In genomic region chr12:78628701-78629100, GRCh38 we compare ENCODE assay signal across 19 cellular contexts.
DNase-seq lines count a peak whose midpoint lies in the region; ATAC-seq, FAIRE-seq and TF ChIP-seq lines count a peak whose summit lies in the region.
"Had no signal": no experiment of that assay in that cellular context is flagged by ENCODE, and none has a peak within 500 bp of the region (broad histone marks: within the 10 kb centered on the region; RNA-seq: fewer than 3 reads in every experiment).

No MANE protein-coding gene starts in this region.

- H3K14ac ChIP-seq in IMR-90 (replicated peaks; ENCODE audit: low read depth, low read length) = no peak overlapping the region

- no peaks in the 10 kb centered on the region for H3K79me2 ChIP-seq in HepG2 (ENCODE audit: insufficient read depth, low read length)
- H3K79me2 ChIP-seq in K562 (ENCODE audit: control insufficient read depth, insufficient read depth, low read length) = no peaks in the 10 kb centered on the region

- H4K5ac ChIP-seq in IMR-90 (ENCODE audit: low read depth, low read length) = no peak overlapping the region

- H3K18ac ChIP-seq in IMR-90 (ENCODE audit: low read depth, low read length) = no peak overlapping the region

- H2AK9ac ChIP-seq in IMR-90 (replicated peaks; ENCODE audit: low read depth, low read length, poor library complexity) = no peak overlapping the region

- CTCF ChIA-PET in HepG2 (lab: Yijun Ruan, JAX; ENCODE audit: low intra/inter-chr PET ratio, low total read pairs) = no interaction called here
- CTCF ChIA-PET in IMR-90 (lab: Yijun Ruan, JAX) = no interaction called here
- CTCF ChIA-PET in K562 (lab: Yijun Ruan, JAX; ENCODE audit: low intra/inter-chr PET ratio) = no interaction called here

- no peak overlapping the region for H2BK20ac ChIP-seq in IMR-90 (ENCODE audit: low read depth, low read length)

- H3K56ac ChIP-seq in IMR-90 (ENCODE audit: extremely low read depth, insufficient read depth, low read length) = no peak overlapping the region

- no peak overlapping the region for H4K8ac ChIP-seq in IMR-90 (ENCODE audit: low read depth in 2 of 2, low read length in 2 of 2)

- TF ChIP-seq EP300 in HepG2 (IDR thresholded peaks at IDR 0.05; ENCODE audit: low read depth in 2 of 2, low read length in 2 of 2) (no peak), HepG2 (CRISPR knock-in tag; IDR thresholded peaks at IDR 0.05; ENCODE audit: borderline replicate concordance) (no peak), K562 (IDR thresholded peaks at IDR 0.05; ENCODE audit: low read length) (no peak)

- no peak overlapping the region for H2BK5ac ChIP-seq in IMR-90 (ENCODE audit: low read depth, low read length, poor library complexity, severe bottlenecking)

- H3K9ac ChIP-seq in HepG2 (ENCODE audit: insufficient read depth, low read depth, low read length) = no peak overlapping the region
- H3K9ac ChIP-seq in IMR-90 (ENCODE audit: low read depth, low read length) = no peak overlapping the region
- H3K9ac ChIP-seq in K562 (ENCODE audit: insufficient read depth in 1 of 2, low read depth in 2 of 2, low read length in 2 of 2) = no peak overlapping the region
- H3K9ac ChIP-seq: BLaER1 had no signal

- no peaks in the 10 kb centered on the region for H3K27me3 ChIP-seq in HepG2 (ENCODE audit: control insufficient read depth in 1 of 2, insufficient read depth in 2 of 2, low read length in 2 of 2)
- H3K27me3 ChIP-seq in right lobe of liver = no peaks in the 10 kb centered on the region
- no peaks in the 10 kb centered on the region for H3K27me3 ChIP-seq in IMR-90 (ENCODE audit: control insufficient read depth, insufficient read depth, low read length)
- H3K27me3 ChIP-seq in K562 (ENCODE audit: control insufficient read depth in 2 of 2, insufficient read depth in 2 of 2, low read length in 2 of 2) = no peaks in the 10 kb centered on the region
- no peaks in the 10 kb centered on the region for H3K27me3 ChIP-seq in HAP-1 (ENCODE audit: low read depth)
- H3K27me3 ChIP-seq: BLaER1 had no signal

- H3K23ac ChIP-seq in IMR-90 (ENCODE audit: low read depth, low read length) = no peak overlapping the region

- H3K9me1 ChIP-seq in IMR-90 (ENCODE audit: insufficient read depth, low read length) = no peaks in the 10 kb centered on the region
- no peaks in the 10 kb centered on the region for H3K9me1 ChIP-seq in K562 (ENCODE audit: control insufficient read depth, insufficient read depth, low read length)

- H4K91ac ChIP-seq in IMR-90 (ENCODE audit: insufficient read depth, low read depth, low read length) = no peak overlapping the region

- H3K4me1 ChIP-seq in HepG2 (ENCODE audit: insufficient read depth, low read length) (no peaks in the 10 kb centered on the region), right lobe of liver (no peaks in the 10 kb centered on the region), IMR-90 (ENCODE audit: control insufficient read depth, insufficient read depth, low read length) (no peaks in the 10 kb centered on the region), K562 (replicated peaks in 1 of 2; ENCODE audit: control insufficient read depth in 2 of 2, insufficient read depth in 2 of 2, low read length in 2 of 2) (no peaks in the 10 kb centered on the region), HAP-1 (peaks cover 3% of the 10 kb centered on the region; the same call in 1 of the 2 replicates)
- H3K4me1 ChIP-seq: BLaER1 had no signal

- dilution Hi-C loops in IMR-90 (cut with HindIII; ENCODE audit: low sequenced_read_pairs, unreplicated experiment) = no loop called here

- no peak for FAIRE-seq in HepG2 (lab: Jason Lieb, UNC)
- FAIRE-seq in K562 (lab: Jason Lieb, UNC) = no peak
- FAIRE-seq: D721Med, GM12878, H54 had no signal

- TF ChIP-seq RAD21 in HepG2 (CRISPR knock-in tag; IDR thresholded peaks at IDR 0.05) = no peak
- TF ChIP-seq RAD21 in IMR-90 (IDR thresholded peaks at IDR 0.05; ENCODE audit: low read length) = no peak
- no peak for TF ChIP-seq RAD21 in K562 (CRISPR knock-in tag; conservative IDR thresholded peaks at IDR 0.05 in 1 of 2, IDR thresholded peaks at IDR 0.05 in 1 of 2)

- TF ChIP-seq POLR2A in HepG2 (IDR thresholded peaks at IDR 0.05; ENCODE audit: insufficient read depth in 1 of 2, low read depth in 2 of 2, low read length in 2 of 2) (no peak), right lobe of liver (IDR thresholded peaks at IDR 0.05) (no peak), IMR-90 (IDR thresholded peaks at IDR 0.05; ENCODE audit: low read depth, low read length) (no peak), K562 (conservative IDR thresholded peaks at IDR 0.05) (no peak)

- no peaks in the 10 kb centered on the region for H4K20me1 ChIP-seq in HepG2 (ENCODE audit: insufficient read depth, low read length)
- no peaks in the 10 kb centered on the region for H4K20me1 ChIP-seq in IMR-90 (ENCODE audit: insufficient read depth, low read length)
- H4K20me1 ChIP-seq in K562 (replicated peaks; ENCODE audit: control insufficient read depth, insufficient read depth, low read length) = no peaks in the 10 kb centered on the region
- H4K20me1 ChIP-seq: BLaER1 had no signal

- H2BK120ac ChIP-seq in IMR-90 (ENCODE audit: low read depth, low read length) = no peak overlapping the region

- POLR2A ChIA-PET in HepG2 (lab: Yijun Ruan, JAX) (no interaction called here), IMR-90 (lab: Charles Lee; ENCODE audit: unreplicated experiment) (no interaction called here), K562 (lab: Yijun Ruan, JAX) (no interaction called here)

- intact Hi-C loops in HepG2 (cut with micrococcal nuclease; ENCODE audit: unreplicated experiment) (no loop called here), right lobe of liver (cut with DNase I) (no loop called here), IMR-90 (cut with micrococcal nuclease) (no loop called here), K562 (cut with micrococcal nuclease) (no loop called here)

- ATAC-seq in HepG2 (no peak), right lobe of liver (no peak), IMR-90 (ENCODE audit: low read depth) (no peak), K562 (no peak), HG03442 (IDR thresholded peaks at IDR 0.05; ENCODE audit: unreplicated experiment) (no peak)
- ATAC-seq: CD8-positive, alpha-beta T cell; GM12878 had no signal

- H3K27ac ChIP-seq in HepG2 (ENCODE audit: extremely low read length, insufficient read depth, low read length) = no peak overlapping the region
- no peak overlapping the region for H3K27ac ChIP-seq in right lobe of liver
- no peak overlapping the region for H3K27ac ChIP-seq in IMR-90 (ENCODE audit: insufficient read depth, low read length)
- no peak overlapping the region for H3K27ac ChIP-seq in K562 (ENCODE audit: extremely low read depth, low read depth, low read length)
- H3K27ac ChIP-seq: BLaER1, C4-2B had no signal

- H2AFZ ChIP-seq in HepG2 (ENCODE audit: low read length) = no peak overlapping the region
- H2AFZ ChIP-seq in IMR-90 (replicated peaks; ENCODE audit: low read length, poor library complexity) = no peak overlapping the region
- H2AFZ ChIP-seq in K562 (ENCODE audit: low read depth, low read length) = no peak overlapping the region

- H3K4ac ChIP-seq in IMR-90 (ENCODE audit: low read depth, low read length) = no peak overlapping the region

- no peak for TF ChIP-seq CTCF in HepG2 (CRISPR knock-in tag; IDR thresholded peaks at IDR 0.05)
- no peak for TF ChIP-seq CTCF in right lobe of liver (IDR thresholded peaks at IDR 0.05)
- TF ChIP-seq CTCF in IMR-90 (conservative IDR thresholded peaks at IDR 0.05; ENCODE audit: low read depth, low read length) = no peak
- TF ChIP-seq CTCF in K562 (IDR thresholded peaks at IDR 0.05 in 2 of 3, conservative IDR thresholded peaks at IDR 0.05 in 1 of 3; ENCODE audit: insufficient read depth in 2 of 3, low read depth in 1 of 3, low read length in 3 of 3) = no peak

- H3K36me3 ChIP-seq in HepG2 (replicated peaks in 1 of 2; ENCODE audit: control insufficient read depth in 1 of 2, insufficient read depth in 2 of 2, low read length in 2 of 2) = no peaks in the 10 kb centered on the region
- H3K36me3 ChIP-seq in right lobe of liver = no peaks in the 10 kb centered on the region
- H3K36me3 ChIP-seq in IMR-90 (ENCODE audit: control insufficient read depth, insufficient read depth, low read length) = no peaks in the 10 kb centered on the region
- H3K36me3 ChIP-seq in K562 (ENCODE audit: control insufficient read depth, insufficient read depth, low read length) = no peaks in the 10 kb centered on the region
- no peaks in the 10 kb centered on the region for H3K36me3 ChIP-seq in HAP-1 (replicated peaks)
- H3K36me3 ChIP-seq: BLaER1 had no signal

- H3K4me2 ChIP-seq in HepG2 (ENCODE audit: low read depth, low read length) (no peak overlapping the region), IMR-90 (ENCODE audit: low read depth, low read length) (no peak overlapping the region), K562 (ENCODE audit: insufficient read depth, low read length) (no peak overlapping the region)
- H3K4me2 ChIP-seq: BLaER1 had no signal

- WGBS in HepG2 (ENCODE audit: low lambda C conversion rate) = 0% methylated on average over 1 of the region's 1 CpG
- WGBS in right lobe of liver (ENCODE audit: insufficient coverage, low coverage, low lambda C conversion rate, missing lambda C conversion rate) = 75% methylated on average over 1 of the region's 1 CpG
- WGBS in IMR-90 (ENCODE audit: extremely low coverage in 2 of 2, insufficient read length in 1 of 2), 2 experiments = no CpG with 5 or more reads among the region's 1 CpG
- WGBS in K562 (ENCODE audit: insufficient coverage, low coverage, missing lambda C conversion rate) = 0% methylated on average over 1 of the region's 1 CpG

- H2AK5ac ChIP-seq in IMR-90 (ENCODE audit: low read depth, low read length) = no peak overlapping the region

- H2BK15ac ChIP-seq in IMR-90 (ENCODE audit: low read depth, low read length) = no peak overlapping the region

- H3K79me1 ChIP-seq in IMR-90 (ENCODE audit: low read depth in 1 of 2, low read length in 2 of 2) = no peaks in the 10 kb centered on the region

- BruUV-seq in HepG2 (replicated peaks; lab: Mats Ljungman, UMichigan) (no TSS peak), IMR-90 (replicated peaks; lab: Mats Ljungman, UMichigan) (no TSS peak), K562 (replicated peaks; lab: Mats Ljungman, UMichigan) (no TSS peak)

- in situ Hi-C loops in HepG2 (cut with HindIII; ENCODE audit: extremely low pct_ligation_motif_present, low pct_unique_long_range_greater_than_20kb) (no loop called here), IMR-90 (cut with MboI; ENCODE audit: low sequenced_read_pairs) (no loop called here), K562 (cut with MboI) (no loop called here), HAP-1 (cut with MboI; ENCODE audit: low sequenced_read_pairs) (no loop called here)

- DNase-seq in HepG2 (ENCODE audit: low spot score) (no peak), right lobe of liver (no peak), IMR-90 (no peak), K562 (ENCODE audit: extremely low read depth in 1 of 4, low spot score in 3 of 4) (no peak), HAP-1 (ENCODE audit: low spot score in 2 of 2) (no peak)
- DNase-seq: CD4-positive, CD25-positive, alpha-beta regulatory T cell; CD8-positive, alpha-beta T cell; DMS 273 treated with DMSO at 0.1 percent for 48 hours; DMS79; EL; GDM1; GOT3; HCEC 1CT had no signal

- H3K4me3 ChIP-seq in HepG2 (replicated peaks in 1 of 3; ENCODE audit: insufficient read depth in 1 of 3, low read depth in 2 of 3, low read length in 3 of 3) (no peak overlapping the region), right lobe of liver (no peak overlapping the region), IMR-90 (ENCODE audit: insufficient read depth, low read depth, low read length) (no peak overlapping the region), K562 (no peak overlapping the region), HAP-1 (no peak overlapping the region)
- H3K4me3 ChIP-seq: BLaER1, GM12878 had no signal

- no peaks in the 10 kb centered on the region for H3K9me3 ChIP-seq in HepG2 (ENCODE audit: low read length)
- no peaks in the 10 kb centered on the region for H3K9me3 ChIP-seq in right lobe of liver
- H3K9me3 ChIP-seq in IMR-90 (ENCODE audit: control insufficient read depth, insufficient read depth, low read length) = peaks cover 3% of the 10 kb centered on the region
- no peaks in the 10 kb centered on the region for H3K9me3 ChIP-seq in K562 (replicated peaks; ENCODE audit: control insufficient read depth, insufficient read depth, low read depth, low read length)
- H3K9me3 ChIP-seq in HAP-1 = no peaks in the 10 kb centered on the region

Comparison
In these comparisons a context has a peak if more than half of its experiments do, and no peak if none do; other contexts are left out.
1. Of the 241 proteins assayed by ChIP-seq in both HepG2 and K562: peak only in HepG2: MAFF and MAFK; only in K562: none; in both: none; in neither: 239.